35 cellular contexts compared by ENCODE assay signal in genomic region chr7:123588376-123588775, GRCh38. TPM values are rescaled to one million over a fixed set of nuclear protein-coding genes. Genes with fewer than 3 reads are reported as not detected.
"Had no signal": no experiment of that assay in that cellular context is flagged by ENCODE, and none has a peak within 500 bp of the region (broad histone marks: within the 10 kb centered on the region; RNA-seq: fewer than 3 reads in every experiment).

No MANE protein-coding gene starts in this region.

- FAIRE-seq: astrocyte, bronchial epithelial cell had no signal

- H3K9me3 ChIP-seq: adrenal gland, ascending aorta, body of pancreas, breast epithelium had no signal

- H3K4me3 ChIP-seq: adrenal gland, ascending aorta, body of pancreas, breast epithelium, cardiac muscle cell had no signal

- ATAC-seq: activated naive CD4-positive, alpha-beta T cell treated with anti-CD3 and anti-CD28 coated beads, Interleukin-2, amount 50 U/mL, for 72 hours; activated naive CD8-positive, alpha-beta T cell treated with anti-CD3 and anti-CD28 coated beads, Interleukin-2, amount 50 U/mL, for 24 hours; activated T-cell treated with anti-CD3 and anti-CD28 coated beads, Interleukin-2, amount 50 U/mL, for 4 hours; activated T-cell treated with anti-CD3 and anti-CD28 coated beads, Interleukin-2, amount 50 U/mL, for 72 hours; activated T-helper 17 cell treated with anti-CD3 and anti-CD28 coated beads, Interleukin-2, amount 50 U/mL, for 72 hours; body of pancreas had no signal

- H3K27me3 ChIP-seq: adrenal gland, ascending aorta, body of pancreas, brain microvascular endothelial cell, breast epithelium, cardiac muscle cell had no signal

- H3K36me3 ChIP-seq: adrenal gland, ascending aorta, brain microvascular endothelial cell, breast epithelium, cardiac muscle cell had no signal

- H3K27ac ChIP-seq: adrenal gland, ascending aorta, body of pancreas, brain microvascular endothelial cell, breast epithelium, cardiac muscle cell had no signal

- H3K4me1 ChIP-seq: adrenal gland, ascending aorta, body of pancreas, breast epithelium had no signal

- DNase-seq: activated effector memory CD4-positive, alpha-beta T cell treated with Interleukin-2 at 50 U/mL for 16 hours; activated gamma-delta T cell; activated gamma-delta T cell treated with Interleukin-2 at 50 U/mL for 16 hours; activated naive CD4-positive, alpha-beta T cell; activated naive CD4-positive, alpha-beta T cell treated with anti-CD3 and anti-CD28 coated beads for 36 hours; activated naive CD4-positive, alpha-beta T cell treated with anti-CD3 and anti-CD28 coated beads, Interleukin-2, amount 10 ng/mL, durations not matched to agents 7 days and 5 days; activated naive CD4-positive, alpha-beta T cell treated with anti-CD3 and anti-CD28 coated beads, Interleukin-2, amount 50 U/mL, for 16 hours; activated naive CD4-positive, alpha-beta T cell treated with Interleukin-2 at 50 U/mL for 16 hours; activated naive CD8-positive, alpha-beta T cell treated with anti-CD3 and anti-CD28 coated beads for 36 hours; activated naive CD8-positive, alpha-beta T cell treated with anti-CD3 and anti-CD28 coated beads, Interleukin-2, amount 10 ng/mL, durations not matched to agents 7 days and 5 days; activated naive CD8-positive, alpha-beta T cell treated with anti-CD3 and anti-CD28 coated beads, Interleukin-2, amount 50 U/mL, for 24 hours; activated T-cell treated with anti-CD3 and anti-CD28 coated beads, Interleukin-2, amount 50 U/mL, for 1 hour; activated T-cell treated with anti-CD3 and anti-CD28 coated beads, Interleukin-2, amount 50 U/mL, for 24 hours; activated T-cell treated with anti-CD3 and anti-CD28 coated beads, Interleukin-2, amount 50 U/mL, for 4 hours; activated T-cell treated with anti-CD3 and anti-CD28 coated beads, Interleukin-2, amount 50 U/mL, for 48 hours; activated T-cell treated with anti-CD3 and anti-CD28 coated beads, Interleukin-2, amount 50 U/mL, for 72 hours; adrenal gland; amygdala; anterior cingulate cortex; aorta; body of pancreas; brain microvascular endothelial cell; caudate nucleus; central memory CD4-positive, alpha-beta T cell; cerebellar nuclear complex had no signal

RNA-seq across cellular contexts. Expression of gene ASB15, which starts 13.2 kb away (rescaled TPM):
- total RNA-seq: activated naive CD4-positive, alpha-beta T cell treated with anti-CD3 and anti-CD28 coated beads for 36 hours; activated naive CD4-positive, alpha-beta T cell treated with anti-CD3 and anti-CD28 coated beads, Interleukin-2, amount 50 U/mL, for 72 hours; activated naive CD8-positive, alpha-beta T cell treated with anti-CD3 and anti-CD28 coated beads for 36 hours; activated naive CD8-positive, alpha-beta T cell treated with anti-CD3 and anti-CD28 coated beads, Interleukin-2, amount 10 ng/mL, durations not matched to agents 7 days and 5 days; activated T-cell treated with anti-CD3 and anti-CD28 coated beads, Interleukin-2, amount 50 U/mL, for 4 hours; activated T-cell treated with anti-CD3 and anti-CD28 coated beads, Interleukin-2, amount 50 U/mL, for 72 hours; activated T-helper 1 cell treated with anti-CD3 and anti-CD28 coated beads, Interleukin-12 subunit alpha, Interleukin-12 subunit beta, Interleukin-2, Interleukin-4 antibody, amounts not matched to agents 30 ng/mL and 10 ng/mL and 1 ng/mL, durations not matched to agents 14 hours and 24 hours and 36 hours; activated T-helper 17 cell treated with anti-CD3 and anti-CD28 coated beads, Interleukin-2, amount 50 U/mL, for 72 hours; activated T-helper 2 cell treated with anti-CD3 and anti-CD28 coated beads, Interferon-gamma antibody, Interleukin-2, Interleukin-4, amounts not matched to agents 10 μg/mL and 5 μg/mL and 100 μg/mL, durations not matched to agents 14 hours and 24 hours and 36 hours; adrenal gland; aorta; ascending aorta; astrocyte; body of pancreas; bronchial epithelial cell; cardiac muscle cell; chondrocyte had no signal
- polyA plus RNA-seq: adrenal gland, cardiac muscle cell had no signal

RNA-seq across cellular contexts. Expression of gene IQUB, which starts 54.0 kb away (rescaled TPM):
- total RNA-seq: activated naive CD8-positive, alpha-beta T cell treated with anti-CD3 and anti-CD28 coated beads, Interleukin-2, amount 10 ng/mL, durations not matched to agents 7 days and 5 days; activated T-helper 1 cell treated with anti-CD3 and anti-CD28 coated beads, Interleukin-12 subunit alpha, Interleukin-12 subunit beta, Interleukin-2, Interleukin-4 antibody, amounts not matched to agents 30 ng/mL and 10 ng/mL and 1 ng/mL, durations not matched to agents 14 hours and 24 hours and 36 hours; ascending aorta; bronchial epithelial cell had no signal
